In genomic region chr19:32890326-32890725, GRCh38 we compare ENCODE assay signal across 30 cellular contexts. TPM values are rescaled to one million over a fixed set of nuclear protein-coding genes. Genes with fewer than 3 reads are reported as not detected.
"Had no signal": no experiment of that assay in that cellular context is flagged by ENCODE, and none has a peak within 500 bp of the region (broad histone marks: within the 10 kb centered on the region; RNA-seq: fewer than 3 reads in every experiment).

No MANE protein-coding gene starts in this region.

- H3K27me3 ChIP-seq: colonic mucosa, esophagus squamous epithelium, gastrocnemius medialis, heart right ventricle, left lung had no signal

- H3K4me3 Mint-ChIP-seq: dendritic cell treated with granulocyte-macrophage colony-stimulating factor and Interleukin-4, amounts not matched to agents 40 ng/mL and 50 ng/mL, for 4 days; effector memory CD8-positive, alpha-beta T cell; endodermal cell; immature natural killer cell; memory B cell had no signal

- H3K36me3 ChIP-seq: colonic mucosa had no signal

- H3K9me3 ChIP-seq: colonic mucosa had no signal

- H3K4me1 Mint-ChIP-seq: endodermal cell, immature natural killer cell, memory B cell had no signal

- H3K4me1 ChIP-seq: colonic mucosa, esophagus squamous epithelium, gastrocnemius medialis, heart right ventricle, left lung had no signal

- H3K27ac Mint-ChIP-seq: dendritic cell treated with granulocyte-macrophage colony-stimulating factor and Interleukin-4, amounts not matched to agents 40 ng/mL and 50 ng/mL, for 4 days; effector memory CD8-positive, alpha-beta T cell; endodermal cell; immature natural killer cell; memory B cell had no signal

- ATAC-seq: effector memory CD8-positive, alpha-beta T cell; esophagus mucosa; gastrocnemius medialis; left colon; left lung; left ventricle myocardium superior had no signal

- H3K27ac ChIP-seq: colonic mucosa, epithelial cell of prostate, esophagus squamous epithelium, gastrocnemius medialis, heart right ventricle, left lung had no signal

- DNase-seq: colonic mucosa; cortex of kidney; effector CD8-positive, alpha-beta T cell; effector memory CD8-positive, alpha-beta T cell; endodermal cell; erythroblast; esophagus squamous epithelium; foreskin fibroblast; foreskin melanocyte; gastrocnemius medialis; glutamatergic neuron; heart right ventricle; hippocampal formation; immature natural killer cell; islet precursor cell; kidney; kidney glomerular epithelial cell; left colon; left lung; left ventricle myocardium superior; mammary epithelial cell; mesendoderm; midbrain had no signal

- H3K4me3 ChIP-seq: colonic mucosa, esophagus squamous epithelium, gastrocnemius medialis, heart right ventricle, left lung, lung had no signal

- H3K27me3 Mint-ChIP-seq: dendritic cell treated with granulocyte-macrophage colony-stimulating factor and Interleukin-4, amounts not matched to agents 40 ng/mL and 50 ng/mL, for 4 days; effector memory CD8-positive, alpha-beta T cell; memory B cell had no signal

RNA-seq across cellular contexts. Expression of gene SLC7A9, which starts 20.8 kb away (rescaled TPM):
- total RNA-seq: glomerular endothelial cell, left ventricle myocardium superior, mononuclear cell had no signal
